8 cellular contexts compared by ENCODE assay signal in genomic region chr12:14260011-14260993, GRCh38.
A peak's percentile ranks its signal among the peaks of the same experiment; 100 is the strongest.
DNase-seq lines count a peak whose midpoint lies in the region; ATAC-seq and TF ChIP-seq lines count a peak whose summit lies in the region.

No MANE protein-coding gene starts in this region.

- intact Hi-C loops in sciatic nerve (cut with DNase I): no loop called here

- H3K9me3 Mint-ChIP-seq in activated T-cell treated with anti-CD3 and anti-CD28 coated beads, Interleukin-2, amount 50 U/mL, for 4 hours: peaks cover 15% of the 10 kb centered on the region
- peaks cover 3 to 5% of the 10 kb centered on the region in 2 donors for H3K9me3 Mint-ChIP-seq in activated T-cell treated with anti-CD3 and anti-CD28 coated beads, Interleukin-2, amount 50 U/mL, for 72 hours

- no peaks in the 10 kb centered on the region for H3K27me3 Mint-ChIP-seq in activated T-cell treated with anti-CD3 and anti-CD28 coated beads, Interleukin-2, amount 50 U/mL, for 4 hours (ENCODE audit: low read depth)
- no peaks in the 10 kb centered on the region for H3K27me3 Mint-ChIP-seq in activated T-cell treated with anti-CD3 and anti-CD28 coated beads, Interleukin-2, amount 50 U/mL, for 72 hours (ENCODE audit: low read depth)

- no peak for TF ChIP-seq CTCF in GM13976 (IDR thresholded peaks at IDR 0.05; ENCODE audit: borderline replicate concordance, control extremely low read depth, extremely low read depth, insufficient read depth, missing control alignments)

- H3K4me3 Mint-ChIP-seq in activated T-cell treated with anti-CD3 and anti-CD28 coated beads, Interleukin-2, amount 50 U/mL, for 4 hours: no peak overlapping the region
- no peak overlapping the region for H3K4me3 Mint-ChIP-seq in activated T-cell treated with anti-CD3 and anti-CD28 coated beads, Interleukin-2, amount 50 U/mL, for 72 hours

- DNase-seq in DMS153 (lab: John Stamatoyannopoulos, UW) (peak; percentile 83), NCI-H2107 treated with DMSO at 0.1 percent for 48 hours (lab: John Stamatoyannopoulos, UW; ENCODE audit: unreplicated experiment) (peak; percentile 84), caudate nucleus (lab: John Stamatoyannopoulos, UW) (peak in 60 of 61 donors; percentile 4 to 92 (median 72)), inferior parietal cortex (ENCODE audit: extremely low spot score) (peak; percentile 76), sciatic nerve (ENCODE audit: low spot score) (peak; percentile 96), GM13976 (ENCODE audit: low spot score) (no peak)
- DNase-seq in activated T-cell treated with anti-CD3 and anti-CD28 coated beads, Interleukin-2, amount 50 U/mL, for 4 hours: no peak
- DNase-seq in activated T-cell treated with anti-CD3 and anti-CD28 coated beads, Interleukin-2, amount 50 U/mL, for 72 hours: no peak

- ATAC-seq in sciatic nerve: peak; percentile 83
- no peak for ATAC-seq in activated T-cell treated with anti-CD3 and anti-CD28 coated beads, Interleukin-2, amount 50 U/mL, for 4 hours
- no peak for ATAC-seq in activated T-cell treated with anti-CD3 and anti-CD28 coated beads, Interleukin-2, amount 50 U/mL, for 72 hours (replicated peaks in 1 of 2)

- H3K27ac Mint-ChIP-seq in activated T-cell treated with anti-CD3 and anti-CD28 coated beads, Interleukin-2, amount 50 U/mL, for 72 hours: no peak overlapping the region

- H3K36me3 Mint-ChIP-seq in activated T-cell treated with anti-CD3 and anti-CD28 coated beads, Interleukin-2, amount 50 U/mL, for 4 hours (ENCODE audit: insufficient read depth): no peaks in the 10 kb centered on the region
- H3K36me3 Mint-ChIP-seq in activated T-cell treated with anti-CD3 and anti-CD28 coated beads, Interleukin-2, amount 50 U/mL, for 72 hours (ENCODE audit: insufficient read depth in 2 of 2): peaks cover 5 to 10% of the 10 kb centered on the region in 2 donors

- H3K4me1 Mint-ChIP-seq in activated T-cell treated with anti-CD3 and anti-CD28 coated beads, Interleukin-2, amount 50 U/mL, for 4 hours (ENCODE audit: low read depth): peaks cover 37% of the 10 kb centered on the region
- H3K4me1 Mint-ChIP-seq in activated T-cell treated with anti-CD3 and anti-CD28 coated beads, Interleukin-2, amount 50 U/mL, for 72 hours (ENCODE audit: low read depth): peaks cover 43% of the 10 kb centered on the region

- H3K27ac ChIP-seq in caudate nucleus (ENCODE audit: low read depth, low read length): peak overlapping the region; percentile 95

- in situ Hi-C loops in GM13976 (cut with MboI; ENCODE audit: low sequenced_read_pairs, unreplicated experiment): no loop called here

Comparison
In these comparisons a context has a peak if more than half of its experiments do, and no peak if none do; other contexts are left out.
1. DNase-seq: peak in DMS153 (single experiment), NCI-H2107 treated with DMSO at 0.1 percent for 48 hours (single experiment), caudate nucleus (60 of 61), inferior parietal cortex (single experiment) and sciatic nerve (single experiment); none in GM13976 (single experiment), activated T-cell treated with anti-CD3 and anti-CD28 coated beads, Interleukin-2, amount 50 U/mL, for 4 hours (single experiment) and activated T-cell treated with anti-CD3 and anti-CD28 coated beads, Interleukin-2, amount 50 U/mL, for 72 hours (0 of 2).